15 cellular contexts compared by ENCODE assay signal in genomic region chr3:38554127-38554827, GRCh38.
"Had no signal": no experiment of that assay in that cellular context is flagged by ENCODE, and none has a peak within 500 bp of the region (broad histone marks: within the 10 kb centered on the region; RNA-seq: fewer than 3 reads in every experiment).

No MANE protein-coding gene starts in this region.

- H3K9me3 ChIP-seq: body of pancreas had no signal

- ATAC-seq: body of pancreas; foreskin keratinocyte; stimulated activated memory B cell treated with anti-CD40 and anti-IgM and Interleukin-4, amounts not matched to agents 10 μg/mL and 1 μg/mL and 100 μg/mL, for 72 hours had no signal

- H3K4me1 Mint-ChIP-seq: mesothelial cell of epicardium; neural crest cell; stimulated activated memory B cell treated with anti-CD40 and anti-IgM and Interleukin-4, amounts not matched to agents 10 μg/mL and 1 μg/mL and 100 μg/mL, for 72 hours had no signal

- H3K27ac Mint-ChIP-seq: mesothelial cell of epicardium; progenitor cell of endocrine pancreas; stimulated activated memory B cell treated with anti-CD40 and anti-IgM and Interleukin-4, amounts not matched to agents 10 μg/mL and 1 μg/mL and 100 μg/mL, for 72 hours had no signal

- H3K4me3 Mint-ChIP-seq: mesothelial cell of epicardium; neural crest cell; stimulated activated memory B cell treated with anti-CD40 and anti-IgM and Interleukin-4, amounts not matched to agents 10 μg/mL and 1 μg/mL and 100 μg/mL, for 72 hours had no signal

- H3K27me3 Mint-ChIP-seq: progenitor cell of endocrine pancreas had no signal

- H3K27me3 ChIP-seq: body of pancreas, dorsolateral prefrontal cortex, foreskin keratinocyte had no signal

- H3K4me1 ChIP-seq: body of pancreas, foreskin keratinocyte had no signal

- DNase-seq: activated naive CD4-positive, alpha-beta T cell; caudate nucleus; dorsolateral prefrontal cortex; foreskin keratinocyte; hippocampal formation; small intestine; stimulated activated CD4-positive, alpha-beta T cell treated with anti-CD3 and anti-CD28 coated beads, Interleukin-4, amount 100 ng/mL, for 4 hours; T-helper 1 cell; T1000 had no signal

- H3K4me3 ChIP-seq: body of pancreas, dorsolateral prefrontal cortex, lung had no signal

- H3K27ac ChIP-seq: body of pancreas, dorsolateral prefrontal cortex, foreskin keratinocyte had no signal

- H3K36me3 Mint-ChIP-seq: mesothelial cell of epicardium; stimulated activated memory B cell treated with anti-CD40 and anti-IgM and Interleukin-4, amounts not matched to agents 10 μg/mL and 1 μg/mL and 100 μg/mL, for 72 hours had no signal
